16 cellular contexts compared by ENCODE assay signal in genomic region chr14:101004176-101004575, GRCh38.
"Had no signal": no experiment of that assay in that cellular context is flagged by ENCODE, and none has a peak within 500 bp of the region (broad histone marks: within the 10 kb centered on the region; RNA-seq: fewer than 3 reads in every experiment).

No MANE protein-coding gene starts in this region.

- H3K36me3 ChIP-seq: left lung, neutrophil, thyroid gland had no signal

- H3K27me3 ChIP-seq: thyroid gland had no signal

- H3K9me3 ChIP-seq: left lung, neutrophil, thyroid gland had no signal

- H3K36me3 Mint-ChIP-seq: activated naive CD8-positive, alpha-beta T cell treated with anti-CD3 and anti-CD28 coated beads for 36 hours; naive B cell had no signal

- ATAC-seq: left lung had no signal

- DNase-seq: activated CD4-positive, CD25-positive, alpha-beta regulatory T cell treated with anti-CD3 and anti-CD28 coated beads, Interleukin-2, amount 50 U/mL, for 72 hours; activated naive CD8-positive, alpha-beta T cell treated with anti-CD3 and anti-CD28 coated beads for 36 hours; activated T-cell treated with anti-CD3 and anti-CD28 coated beads for 4 hours; amniotic stem cell; hippocampal formation; left lung; mammary epithelial cell; naive B cell; stimulated activated CD4-positive, alpha-beta T cell treated with anti-CD3 and anti-CD28 coated beads, Interleukin-2, amount 100 ng/mL, for 24 hours; stimulated activated naive CD4-positive, alpha-beta T cell treated with Interleukin-2 at 50 U/mL for 16 hours; T-helper 2 cell; thyroid gland had no signal

- H3K4me3 ChIP-seq: left lung, thyroid gland had no signal

- H3K4me1 Mint-ChIP-seq: activated naive CD8-positive, alpha-beta T cell treated with anti-CD3 and anti-CD28 coated beads for 36 hours; endodermal cell had no signal

- H3K4me3 Mint-ChIP-seq: activated naive CD8-positive, alpha-beta T cell treated with anti-CD3 and anti-CD28 coated beads for 36 hours; activated T-helper 1 cell treated with anti-CD3 and anti-CD28 coated beads, Interleukin-12 subunit alpha, Interleukin-12 subunit beta, Interleukin-2, Interleukin-4 antibody, amounts not matched to agents 30 ng/mL and 10 ng/mL and 1 ng/mL, durations not matched to agents 14 hours and 24 hours and 36 hours; endodermal cell had no signal

- H3K27ac Mint-ChIP-seq: activated naive CD8-positive, alpha-beta T cell treated with anti-CD3 and anti-CD28 coated beads for 36 hours; activated T-helper 1 cell treated with anti-CD3 and anti-CD28 coated beads, Interleukin-12 subunit alpha, Interleukin-12 subunit beta, Interleukin-2, Interleukin-4 antibody, amounts not matched to agents 30 ng/mL and 10 ng/mL and 1 ng/mL, durations not matched to agents 14 hours and 24 hours and 36 hours; endodermal cell had no signal

- H3K27ac ChIP-seq: epithelial cell of prostate, left lung, thyroid gland had no signal

- H3K4me1 ChIP-seq: thyroid gland had no signal

- H3K9me3 Mint-ChIP-seq: activated naive CD8-positive, alpha-beta T cell treated with anti-CD3 and anti-CD28 coated beads for 36 hours; activated T-helper 1 cell treated with anti-CD3 and anti-CD28 coated beads, Interleukin-12 subunit alpha, Interleukin-12 subunit beta, Interleukin-2, Interleukin-4 antibody, amounts not matched to agents 30 ng/mL and 10 ng/mL and 1 ng/mL, durations not matched to agents 14 hours and 24 hours and 36 hours had no signal
